10 cellular contexts compared by ENCODE assay signal in genomic region chr6:46016063-46016608, GRCh38. TPM values are rescaled to one million over a fixed set of nuclear protein-coding genes. Genes with fewer than 3 reads are reported as not detected.
DNase-seq lines count a peak whose midpoint lies in the region; TF ChIP-seq lines count a peak whose summit lies in the region.
"Had no signal": no experiment of that assay in that cellular context is flagged by ENCODE, and none has a peak within 500 bp of the region (broad histone marks: within the 10 kb centered on the region; RNA-seq: fewer than 3 reads in every experiment).

No MANE protein-coding gene starts in this region.

- H3K9me3 Mint-ChIP-seq in activated CD4-positive, alpha-beta T cell treated with anti-CD3 and anti-CD28 coated beads, Interleukin-2, amount 10 ng/mL, durations not matched to agents 24 days and 14 days: peaks cover 7% of the 10 kb centered on the region

- intact Hi-C loops in activated CD4-positive, alpha-beta T cell treated with anti-CD3 and anti-CD28 coated beads, Interleukin-2, amount 10 ng/mL, durations not matched to agents 24 days and 14 days (cut with micrococcal nuclease): loop anchor here (10.0 kb wide), 5 partner anchors 181 to 851 kb away; no protein-coding TSS in a partner anchor
- intact Hi-C loops in ascending aorta (cut with DNase I) (no loop called here), testis (cut with DNase I; ENCODE audit: low total_unique reads) (no loop called here)

- H2BK15ac ChIP-seq in mesenchymal stem cell (ENCODE audit: low read depth, poor library complexity, severe bottlenecking): no peak overlapping the region

- H3K79me1 ChIP-seq in mesenchymal stem cell (replicated peaks; ENCODE audit: low read length, poor library complexity, severe bottlenecking): no peaks in the 10 kb centered on the region

- peaks cover 9% of the 10 kb centered on the region for H3K27me3 ChIP-seq in ascending aorta
- peaks cover 42 to 62% of the 10 kb centered on the region in 2 experiments for H3K27me3 ChIP-seq in mesenchymal stem cell (ENCODE audit: control insufficient read depth in 1 of 2, insufficient read depth in 1 of 2, low read length in 2 of 2)
- no peaks in the 10 kb centered on the region for H3K27me3 ChIP-seq in testis

- peak overlapping the region; percentile 83 for H3K4me3 Mint-ChIP-seq in activated CD4-positive, alpha-beta T cell treated with anti-CD3 and anti-CD28 coated beads, Interleukin-2, amount 10 ng/mL, durations not matched to agents 24 days and 14 days

- no peak overlapping the region for H3K9ac ChIP-seq in mesenchymal stem cell (ENCODE audit: low read length)

- H3K4me3 ChIP-seq in ascending aorta: peak overlapping the region; percentile 55 to 56
- H3K4me3 ChIP-seq in mesenchymal stem cell (ENCODE audit: insufficient read depth in 1 of 2, low read depth in 1 of 2, low read length in 2 of 2): peak overlapping the region in 1 of 2 experiments; percentile 53
- H3K4me3 ChIP-seq in testis: peak overlapping the region; percentile 42 to 67

- no peak for TF ChIP-seq CTCF in ascending aorta (IDR thresholded peaks at IDR 0.05)
- no peak for TF ChIP-seq CTCF in testis (IDR thresholded peaks at IDR 0.05)

- H3K18ac ChIP-seq in mesenchymal stem cell (ENCODE audit: low read depth in 1 of 2, low read length in 2 of 2): no peak overlapping the region

- no peak overlapping the region for H3K23ac ChIP-seq in mesenchymal stem cell (ENCODE audit: low read length in 2 of 2)

- H3K9me3 ChIP-seq in ascending aorta (no peaks in the 10 kb centered on the region), mesenchymal stem cell (ENCODE audit: control insufficient read depth, low read length) (peaks cover 18% of the 10 kb centered on the region), testis (no peaks in the 10 kb centered on the region)

- 22% methylated on average over 5 of the region's 8 CpGs for WGBS in mesenchymal stem cell
- WGBS in testis, 2 donors: 31 to 32% methylated on average over 8 of the region's 8 CpGs

- H3K27ac Mint-ChIP-seq in activated CD4-positive, alpha-beta T cell treated with anti-CD3 and anti-CD28 coated beads, Interleukin-2, amount 10 ng/mL, durations not matched to agents 24 days and 14 days: no peak overlapping the region

- H3K36me3 ChIP-seq in ascending aorta (no peaks in the 10 kb centered on the region), mesenchymal stem cell (ENCODE audit: control insufficient read depth in 1 of 2, insufficient read depth in 2 of 2, low read depth in 1 of 2, low read length in 2 of 2) (no peaks in the 10 kb centered on the region), testis (ENCODE audit: low read depth, missing control alignments) (no peaks in the 10 kb centered on the region)
- H3K36me3 ChIP-seq: brain microvascular endothelial cell had no signal

- H3K4me2 ChIP-seq in mesenchymal stem cell (ENCODE audit: low read length, poor library complexity, severe bottlenecking): peak overlapping the region; percentile 99

- H2BK5ac ChIP-seq in mesenchymal stem cell (ENCODE audit: low read depth, low read length, poor library complexity, severe bottlenecking): no peak overlapping the region

- no peak overlapping the region for H4K8ac ChIP-seq in mesenchymal stem cell (ENCODE audit: low read length)

- DNase-seq in activated CD4-positive, alpha-beta T cell treated with anti-CD3 and anti-CD28 coated beads, Interleukin-2, amount 10 ng/mL, durations not matched to agents 24 days and 14 days: peak; percentile 57
- DNase-seq in activated CD4-positive, alpha-beta T cell treated with anti-CD3 and anti-CD28 coated beads for 4 hours: no peak
- no peak for DNase-seq in ascending aorta (ENCODE audit: low spot score in 2 of 2)
- DNase-seq in mesenchymal stem cell: no peak
- no peak for DNase-seq in testis
- no peak for DNase-seq in SW 1271 (lab: John Stamatoyannopoulos, UW)
- DNase-seq in inferior parietal cortex (ENCODE audit: extremely low spot score): no peak
- DNase-seq in activated CD4-positive, CD25-positive, alpha-beta regulatory T cell (lab: John Stamatoyannopoulos, UW): no peak
- DNase-seq: brain microvascular endothelial cell, kidney glomerular epithelial cell had no signal

- H3K4me1 ChIP-seq in ascending aorta (peaks cover 4 to 8% of the 10 kb centered on the region in 2 donors), mesenchymal stem cell (ENCODE audit: control insufficient read depth, insufficient read depth, low read depth, low read length) (peaks cover 14% of the 10 kb centered on the region), testis (peaks cover 4% of the 10 kb centered on the region)

- H2AK5ac ChIP-seq in mesenchymal stem cell (ENCODE audit: low read length, severe bottlenecking): no peak overlapping the region

- no peak overlapping the region for H2BK120ac ChIP-seq in mesenchymal stem cell (ENCODE audit: low read depth, low read length)

- no peak overlapping the region for H2BK12ac ChIP-seq in mesenchymal stem cell (ENCODE audit: low read length in 2 of 2)

- H3K27ac ChIP-seq in ascending aorta (no peak overlapping the region), mesenchymal stem cell (ENCODE audit: low read length, poor library complexity, severe bottlenecking) (no peak overlapping the region), testis (no peak overlapping the region)
- H3K27ac ChIP-seq: brain microvascular endothelial cell had no signal

- no peak overlapping the region for H3K14ac ChIP-seq in mesenchymal stem cell (ENCODE audit: low read length in 2 of 2)

- no peak overlapping the region for H3K4ac ChIP-seq in mesenchymal stem cell (ENCODE audit: low read depth in 1 of 2, low read length in 2 of 2)

- H3K27me3 Mint-ChIP-seq in activated CD4-positive, alpha-beta T cell treated with anti-CD3 and anti-CD28 coated beads, Interleukin-2, amount 10 ng/mL, durations not matched to agents 24 days and 14 days: peaks cover 31% of the 10 kb centered on the region

- H4K91ac ChIP-seq in mesenchymal stem cell (ENCODE audit: low read length): no peak overlapping the region

- TF ChIP-seq POLR2A in testis (IDR thresholded peaks at IDR 0.05): no peak

- no peak overlapping the region for H2AFZ ChIP-seq in mesenchymal stem cell (ENCODE audit: low read depth, low read length)

- H3K4me1 Mint-ChIP-seq in activated CD4-positive, alpha-beta T cell treated with anti-CD3 and anti-CD28 coated beads, Interleukin-2, amount 10 ng/mL, durations not matched to agents 24 days and 14 days: peaks cover 43% of the 10 kb centered on the region

- peaks cover 2% of the 10 kb centered on the region for H3K36me3 Mint-ChIP-seq in activated CD4-positive, alpha-beta T cell treated with anti-CD3 and anti-CD28 coated beads, Interleukin-2, amount 10 ng/mL, durations not matched to agents 24 days and 14 days (ENCODE audit: low read depth)

RNA-seq across cellular contexts. Expression of gene CLIC5, which starts 0.5 kb away (rescaled TPM):
- total RNA-seq in activated CD4-positive, alpha-beta T cell treated with anti-CD3 and anti-CD28 coated beads, Interleukin-2, amount 10 ng/mL, durations not matched to agents 24 days and 14 days: 1.1 and 2.0 TPM in 2 replicates
- total RNA-seq in ascending aorta (7.6 TPM), testis (1 to 10 TPM; 2.7 to 4.8 TPM)
- polyA plus RNA-seq in mesenchymal stem cell (2013, experiment 1 of 2): not detected
- polyA plus RNA-seq in mesenchymal stem cell (2013, experiment 2 of 2): 0.01 TPM
- polyA plus RNA-seq in testis (ENCODE audit: insufficient read depth, low read depth, low replicate concordance): 17.1 TPM
